1 cellular context compared by ENCODE assay signal in the genomic region with DNA sequence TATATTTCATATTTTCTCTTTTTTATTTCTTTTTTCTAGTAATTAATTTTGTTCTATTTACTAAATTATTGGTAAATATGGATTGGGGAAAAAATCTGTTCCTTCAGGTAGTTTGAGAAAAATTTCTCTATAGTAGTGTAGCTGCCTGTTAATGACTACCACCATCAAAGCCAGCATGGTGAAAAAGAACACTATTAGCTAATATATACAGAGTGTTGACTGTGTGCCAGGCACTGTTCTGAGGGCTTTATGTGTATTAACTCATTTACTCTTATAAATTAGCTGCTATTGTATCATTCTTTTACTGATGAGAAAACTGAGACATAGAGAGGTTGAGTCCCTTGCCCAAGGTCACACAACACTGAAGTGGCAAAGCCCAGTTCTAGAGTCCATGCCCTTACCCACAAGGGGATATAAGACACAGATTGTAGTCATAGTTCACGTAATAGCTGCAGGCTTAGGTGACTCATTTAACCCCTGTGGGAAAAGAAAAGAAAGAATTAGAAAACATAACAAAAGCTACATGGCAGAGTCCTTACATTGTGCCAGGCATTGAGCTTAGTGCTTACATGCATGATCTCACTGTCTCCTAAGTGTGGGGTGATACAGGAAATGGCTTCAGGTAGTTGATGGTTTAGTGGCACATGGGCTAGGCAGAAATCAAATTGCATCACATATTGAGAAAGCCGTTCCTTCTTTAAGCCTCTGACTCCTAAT.
TF ChIP-seq lines count a peak whose summit lies in the region.

No MANE protein-coding gene starts in this region.

TF ChIP-seq in IMR-90, 13 proteins besides CTCF, POLR2A, EP300 and RAD21:
- TF ChIP-seq MAFK (IDR thresholded peaks at IDR 0.05; ENCODE audit: low read depth, low read length) (no peak), MAZ (IDR thresholded peaks at IDR 0.05; ENCODE audit: borderline replicate concordance, low read depth, low read length) (no peak), USF2 (IDR thresholded peaks at IDR 0.05; ENCODE audit: low read depth, low read length) (no peak), BHLHE40 (IDR thresholded peaks at IDR 0.05; ENCODE audit: low read depth, low read length) (0 out of 2 replicates have a peak, but pooled peaks have one; percentile 27), CEBPB (IDR thresholded peaks at IDR 0.05; ENCODE audit: low read depth, low read length) (peak; percentile 58; the same call in 1 of the 2 replicates), RCOR1 (IDR thresholded peaks at IDR 0.05; ENCODE audit: insufficient replicate concordance, low read length) (no peak), FOS (IDR thresholded peaks at IDR 0.05; ENCODE audit: low read depth, low read length) (peak; percentile 77; the same call in 1 of the 2 replicates), SMC3 (IDR thresholded peaks at IDR 0.05; ENCODE audit: low read depth, low read length) (no peak), NFE2L2 (IDR thresholded peaks at IDR 0.05; ENCODE audit: low read depth, low read length) (no peak), MXI1 (IDR thresholded peaks at IDR 0.05; ENCODE audit: borderline replicate concordance, low read depth, low read length) (no peak), RFX5 (IDR thresholded peaks at IDR 0.05; ENCODE audit: low read depth, low read length) (no peak), CHD1 (IDR thresholded peaks at IDR 0.05; ENCODE audit: low read depth, low read length) (no peak)
- TF ChIP-seq, protein P1, sequence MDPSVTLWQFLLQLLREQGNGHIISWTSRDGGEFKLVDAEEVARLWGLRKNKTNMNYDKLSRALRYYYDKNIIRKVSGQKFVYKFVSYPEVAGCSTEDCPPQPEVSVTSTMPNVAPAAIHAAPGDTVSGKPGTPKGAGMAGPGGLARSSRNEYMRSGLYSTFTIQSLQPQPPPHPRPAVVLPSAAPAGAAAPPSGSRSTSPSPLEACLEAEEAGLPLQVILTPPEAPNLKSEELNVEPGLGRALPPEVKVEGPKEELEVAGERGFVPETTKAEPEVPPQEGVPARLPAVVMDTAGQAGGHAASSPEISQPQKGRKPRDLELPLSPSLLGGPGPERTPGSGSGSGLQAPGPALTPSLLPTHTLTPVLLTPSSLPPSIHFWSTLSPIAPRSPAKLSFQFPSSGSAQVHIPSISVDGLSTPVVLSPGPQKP (IDR thresholded peaks at IDR 0.05; ENCODE audit: borderline replicate concordance, low read depth, low read length): no peak
